ENCODE assay signal across 22 cellular contexts in the genomic region with DNA sequence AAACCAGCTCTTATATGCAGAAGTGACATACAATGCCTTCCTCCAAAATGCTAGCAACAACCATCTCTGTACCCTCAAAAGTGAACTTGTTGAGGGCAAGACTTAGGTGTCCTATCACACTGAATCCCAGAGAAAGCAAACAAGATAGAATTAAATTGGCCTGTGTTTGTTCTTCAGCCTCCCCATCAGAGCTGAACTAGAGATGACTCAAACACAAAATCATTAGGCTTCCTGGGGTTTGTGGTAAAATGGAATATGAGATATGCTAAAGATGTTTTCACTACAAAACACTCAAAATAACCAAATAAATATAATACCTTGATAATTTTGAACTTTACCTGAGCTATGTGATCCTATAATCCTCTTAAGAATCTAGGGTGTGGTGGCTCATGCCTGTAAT. TPM values are rescaled to one million over a fixed set of nuclear protein-coding genes. Genes with fewer than 3 reads are reported as not detected.
"Had no signal": no experiment of that assay in that cellular context is flagged by ENCODE, and none has a peak within 500 bp of the region (broad histone marks: within the 10 kb centered on the region; RNA-seq: fewer than 3 reads in every experiment).

No MANE protein-coding gene starts in this region.

- H3K4me1 ChIP-seq: psoas muscle, right atrium auricular region, thyroid gland, upper lobe of right lung had no signal

- H3K9me3 ChIP-seq: psoas muscle, right atrium auricular region, thyroid gland had no signal

- H3K4me2 ChIP-seq: hepatocyte had no signal

- ATAC-seq: left ventricle myocardium superior, natural killer cell, psoas muscle, T-cell, upper lobe of right lung had no signal

- DNase-seq: activated CD4-positive, alpha-beta T cell treated with anti-CD3 and anti-CD28 coated beads, Interleukin-2, amount 50 U/mL, for 1 hour; activated CD4-positive, CD25-positive, alpha-beta regulatory T cell treated with anti-CD3 and anti-CD28 coated beads, Interleukin-2, amount 50 U/mL, for 72 hours; activated gamma-delta T cell treated with Interleukin-2 at 50 U/mL for 16 hours; activated T-cell treated with anti-CD3 and anti-CD28 coated beads, Interleukin-2, amount 50 U/mL, for 1 hour; aorta; cerebellar nuclear complex; erythroblast; glutamatergic neuron; left ventricle myocardium superior; mammary epithelial cell; midbrain; natural killer cell; psoas muscle; stimulated activated CD4-positive, alpha-beta T cell treated with anti-CD3 and anti-CD28 coated beads, Interleukin-12 subunit alpha, Interleukin-12 subunit beta, amount 100 ng/mL, for 4 hours; substantia nigra; T-cell; thyroid gland; upper lobe of right lung had no signal

- H3K27me3 ChIP-seq: hepatocyte, right atrium auricular region, thyroid gland, upper lobe of right lung had no signal

- H3K79me2 ChIP-seq: hepatocyte had no signal

- H3K4me3 ChIP-seq: hepatocyte, psoas muscle, right atrium auricular region, thyroid gland, upper lobe of right lung had no signal

- H3K36me3 ChIP-seq: right atrium auricular region, thyroid gland, upper lobe of right lung had no signal

- H3K27ac ChIP-seq: hepatocyte, psoas muscle, right atrium auricular region, thyroid gland, upper lobe of right lung, VCaP had no signal

- H2AFZ ChIP-seq: hepatocyte had no signal

RNA-seq across cellular contexts. Expression of gene ZNF214, which starts 31.6 kb away (rescaled TPM):
- total RNA-seq: natural killer cell, T-cell had no signal

RNA-seq across cellular contexts. Expression of gene NLRP14, which starts 31.8 kb away (rescaled TPM):
- total RNA-seq: left ventricle myocardium superior, natural killer cell, osteocyte, right atrium auricular region, upper lobe of right lung had no signal
